ENCODE assay signal across 8 cellular contexts in genomic region chr6:42890311-42891198, GRCh38.
A peak's percentile ranks its signal among the peaks of the same experiment; 100 is the strongest.
DNase-seq lines count a peak whose midpoint lies in the region; ATAC-seq and TF ChIP-seq lines count a peak whose summit lies in the region.

No MANE protein-coding gene starts in this region.

- H3K9me3 ChIP-seq in mucosa of rectum (ENCODE audit: control insufficient read depth in 2 of 2, low read length in 2 of 2): no peaks in the 10 kb centered on the region

- peak overlapping the region; percentile 90 to 98 for H3K4me3 ChIP-seq in mucosa of rectum (ENCODE audit: low read length in 2 of 2)

- no peaks in the 10 kb centered on the region for H3K27me3 ChIP-seq in mucosa of rectum (ENCODE audit: control insufficient read depth in 2 of 2, insufficient read depth in 2 of 2, low read length in 2 of 2)

- TF ChIP-seq POLR2A in erythroblast (IDR thresholded peaks at IDR 0.05; ENCODE audit: low read length): peak; percentile 91

- H3K4me1 ChIP-seq in mucosa of rectum (ENCODE audit: control insufficient read depth in 2 of 2, insufficient read depth in 2 of 2, low read length in 2 of 2): peaks cover 3 to 6% of the 10 kb centered on the region in 2 donors

- peak overlapping the region; percentile 96 to 97 for H3K9ac ChIP-seq in mucosa of rectum (ENCODE audit: low read depth in 1 of 2, low read length in 2 of 2)

- DNase-seq in D341Med (ENCODE audit: low spot score) (peak; percentile 92), HuH-7 (ENCODE audit: low spot score) (peak; percentile 78), OCI-M1 (lab: John Stamatoyannopoulos, UW) (peak; percentile 98), erythroblast (lab: John Stamatoyannopoulos, UW) (peak; percentile 94 to 96)
- peak; percentile 86 for DNase-seq in activated T-cell treated with anti-CD3 and anti-CD28 coated beads, Interleukin-2, amount 50 U/mL, for 1 hour
- DNase-seq in stimulated activated CD8-positive, alpha-beta memory T cell treated with anti-CD3 and anti-CD28 coated beads, Interleukin-4, amount 100 ng/mL, for 24 hours (ENCODE audit: low read depth): peak; percentile 82

- H3K27ac ChIP-seq in mucosa of rectum (ENCODE audit: low read depth in 2 of 2, low read length in 2 of 2): peak overlapping the region; percentile 90 to 93

- ATAC-seq in GM21447 (IDR thresholded peaks at IDR 0.05; ENCODE audit: unreplicated experiment): peak; percentile 94

- peaks cover 4 to 10% of the 10 kb centered on the region in 2 donors for H3K36me3 ChIP-seq in mucosa of rectum (ENCODE audit: control insufficient read depth in 2 of 2, insufficient read depth in 2 of 2, low read length in 2 of 2)

Comparison
In these comparisons a context has a peak if more than half of its experiments do, and no peak if none do; other contexts are left out.
1. Peak in every context shown above with its lines: DNase-seq, ATAC-seq, H3K4me3 ChIP-seq and H3K27ac ChIP-seq.